Comparison of ENCODE assay signal across 22 cellular contexts in genomic region chr6:16902520-16902919, GRCh38.
"Had no signal": no experiment of that assay in that cellular context is flagged by ENCODE, and none has a peak within 500 bp of the region (broad histone marks: within the 10 kb centered on the region; RNA-seq: fewer than 3 reads in every experiment).

No MANE protein-coding gene starts in this region.

- ATAC-seq: esophagus mucosa; natural killer cell; stimulated activated naive CD8-positive, alpha-beta T cell treated with anti-CD3 and anti-CD28 coated beads, Interleukin-15, amount 100 ng/mL, for 72 hours had no signal

- H3K4me1 ChIP-seq: pancreas, right lobe of liver, vagina had no signal

- H3K9me3 ChIP-seq: gastrocnemius medialis, lower lobe of right lung, neutrophil, pancreas, right lobe of liver, suprapubic skin, transverse colon, vagina had no signal

- H3K27ac ChIP-seq: epithelial cell of prostate, gastrocnemius medialis, lower lobe of right lung, neutrophil, pancreas, right lobe of liver, suprapubic skin, transverse colon, vagina had no signal

- H3K4me3 ChIP-seq: gastrocnemius medialis, lower lobe of right lung, pancreas, right lobe of liver, suprapubic skin, transverse colon, vagina had no signal

- H3K9me3 Mint-ChIP-seq: endodermal cell; natural killer cell; neural crest cell; stimulated activated naive CD8-positive, alpha-beta T cell treated with anti-CD3 and anti-CD28 coated beads, Interleukin-15, amount 100 ng/mL, for 72 hours had no signal

- H3K27ac Mint-ChIP-seq: endodermal cell; natural killer cell; stimulated activated naive CD8-positive, alpha-beta T cell treated with anti-CD3 and anti-CD28 coated beads, Interleukin-15, amount 100 ng/mL, for 72 hours had no signal

- DNase-seq: effector CD8-positive, alpha-beta T cell; endodermal cell; left ventricle myocardium superior; lower lobe of right lung; natural killer cell; pancreas; right lobe of liver; small intestine; stimulated activated CD4-positive, alpha-beta T cell treated with anti-CD3 and anti-CD28 coated beads, Interleukin-12 subunit alpha, Interleukin-12 subunit beta, amount 100 ng/mL, for 4 hours; stimulated activated CD4-positive, alpha-beta T cell treated with anti-CD3 and anti-CD28 coated beads, Interleukin-1b, Interleukin-23, amount 100 ng/mL, for 48 hours; stimulated activated CD4-positive, alpha-beta T cell treated with anti-CD3 and anti-CD28 coated beads, Interleukin-4, amount 100 ng/mL, for 1 hour; stimulated activated CD8-positive, alpha-beta memory T cell treated with anti-CD3 and anti-CD28 coated beads, Interleukin-4, amount 100 ng/mL, for 48 hours; stimulated activated naive CD4-positive, alpha-beta T cell; stimulated activated naive CD8-positive, alpha-beta T cell treated with anti-CD3 and anti-CD28 coated beads, Interleukin-15, amount 100 ng/mL, for 72 hours had no signal

- H3K27me3 ChIP-seq: gastrocnemius medialis, neutrophil, pancreas, right lobe of liver, suprapubic skin, vagina had no signal

- H3K36me3 Mint-ChIP-seq: natural killer cell had no signal

- H3K36me3 ChIP-seq: gastrocnemius medialis, lower lobe of right lung, neutrophil, pancreas, right lobe of liver, suprapubic skin, transverse colon, vagina had no signal

- H3K4me3 Mint-ChIP-seq: endodermal cell; natural killer cell; neural crest cell; stimulated activated naive CD8-positive, alpha-beta T cell treated with anti-CD3 and anti-CD28 coated beads, Interleukin-15, amount 100 ng/mL, for 72 hours had no signal

- H3K4me1 Mint-ChIP-seq: endodermal cell; natural killer cell; stimulated activated naive CD8-positive, alpha-beta T cell treated with anti-CD3 and anti-CD28 coated beads, Interleukin-15, amount 100 ng/mL, for 72 hours had no signal
